Comparison of ENCODE assay signal across 2 cellular contexts in genomic region chr10:48523212-48523819, GRCh38.
TF ChIP-seq lines count a peak whose summit lies in the region.

No MANE protein-coding gene starts in this region.

TF ChIP-seq in HEK293, 187 proteins besides CTCF, POLR2A, EP300 and RAD21 (continued from another document):
- TF ChIP-seq ZBTB8A (tag by site-specific recombination; IDR thresholded peaks at IDR 0.05) (peak; percentile 66), SP2 (tag by site-specific recombination; IDR thresholded peaks at IDR 0.05) (peak; percentile 45), ZIC2 (tag by site-specific recombination; IDR thresholded peaks at IDR 0.05) (0 out of 2 replicates have a peak, but pooled peaks have one; percentile 16), ZNF335 (tag by site-specific recombination; conservative IDR thresholded peaks at IDR 0.05) (peak; percentile 80), ZBTB20 (tag by site-specific recombination; IDR thresholded peaks at IDR 0.05) (peak; percentile 98), KLF1 (tag by site-specific recombination; IDR thresholded peaks at IDR 0.05) (no peak), ZNF645 (tag by site-specific recombination; IDR thresholded peaks at IDR 0.05) (no peak), IKZF3 (tag by site-specific recombination; IDR thresholded peaks at IDR 0.05) (peak; percentile 60; the same call in 1 of the 2 replicates), SCRT2 (tag by site-specific recombination; IDR thresholded peaks at IDR 0.05) (peak; percentile 35; the same call in 1 of the 2 replicates), GLIS1 (tag by site-specific recombination; IDR thresholded peaks at IDR 0.05) (peak; percentile 92), ZNF555 (tag by site-specific recombination; conservative IDR thresholded peaks at IDR 0.05) (no peak), ZNF692 (tag by site-specific recombination; IDR thresholded peaks at IDR 0.05) (peak; percentile 60)
- TF ChIP-seq, protein P1, sequence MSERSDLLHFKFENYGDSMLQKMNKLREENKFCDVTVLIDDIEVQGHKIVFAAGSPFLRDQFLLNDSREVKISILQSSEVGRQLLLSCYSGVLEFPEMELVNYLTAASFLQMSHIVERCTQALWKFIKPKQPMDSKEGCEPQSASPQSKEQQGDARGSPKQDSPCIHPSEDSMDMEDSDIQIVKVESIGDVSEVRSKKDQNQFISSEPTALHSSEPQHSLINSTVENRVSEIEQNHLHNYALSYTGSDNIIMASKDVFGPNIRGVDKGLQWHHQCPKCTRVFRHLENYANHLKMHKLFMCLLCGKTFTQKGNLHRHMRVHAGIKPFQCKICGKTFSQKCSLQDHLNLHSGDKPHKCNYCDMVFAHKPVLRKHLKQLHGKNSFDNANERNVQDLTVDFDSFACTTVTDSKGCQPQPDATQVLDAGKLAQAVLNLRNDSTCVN (tag by site-specific recombination; optimal IDR thresholded peaks at IDR 0.05) = peak; percentile 51
- TF ChIP-seq, protein P2, sequence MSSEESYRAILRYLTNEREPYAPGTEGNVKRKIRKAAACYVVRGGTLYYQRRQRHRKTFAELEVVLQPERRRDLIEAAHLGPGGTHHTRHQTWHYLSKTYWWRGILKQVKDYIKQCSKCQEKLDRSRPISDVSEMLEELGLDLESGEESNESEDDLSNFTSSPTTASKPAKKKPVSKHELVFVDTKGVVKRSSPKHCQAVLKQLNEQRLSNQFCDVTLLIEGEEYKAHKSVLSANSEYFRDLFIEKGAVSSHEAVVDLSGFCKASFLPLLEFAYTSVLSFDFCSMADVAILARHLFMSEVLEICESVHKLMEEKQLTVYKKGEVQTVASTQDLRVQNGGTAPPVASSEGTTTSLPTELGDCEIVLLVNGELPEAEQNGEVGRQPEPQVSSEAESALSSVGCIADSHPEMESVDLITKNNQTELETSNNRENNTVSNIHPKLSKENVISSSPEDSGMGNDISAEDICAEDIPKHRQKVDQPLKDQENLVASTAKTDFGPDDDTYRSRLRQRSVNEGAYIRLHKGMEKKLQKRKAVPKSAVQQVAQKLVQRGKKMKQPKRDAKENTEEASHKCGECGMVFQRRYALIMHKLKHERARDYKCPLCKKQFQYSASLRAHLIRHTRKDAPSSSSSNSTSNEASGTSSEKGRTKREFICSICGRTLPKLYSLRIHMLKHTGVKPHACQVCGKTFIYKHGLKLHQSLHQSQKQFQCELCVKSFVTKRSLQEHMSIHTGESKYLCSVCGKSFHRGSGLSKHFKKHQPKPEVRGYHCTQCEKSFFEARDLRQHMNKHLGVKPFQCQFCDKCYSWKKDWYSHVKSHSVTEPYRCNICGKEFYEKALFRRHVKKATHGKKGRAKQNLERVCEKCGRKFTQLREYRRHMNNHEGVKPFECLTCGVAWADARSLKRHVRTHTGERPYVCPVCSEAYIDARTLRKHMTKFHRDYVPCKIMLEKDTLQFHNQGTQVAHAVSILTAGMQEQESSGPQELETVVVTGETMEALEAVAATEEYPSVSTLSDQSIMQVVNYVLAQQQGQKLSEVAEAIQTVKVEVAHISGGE (tag by site-specific recombination; conservative IDR thresholded peaks at IDR 0.05; ENCODE audit: low read depth) = 0 out of 2 replicates have a peak, but pooled peaks have one; percentile 25

TF ChIP-seq in K562, 482 proteins besides CTCF, POLR2A, EP300 and RAD21 (continued from another document):
- TF ChIP-seq, protein P3, sequence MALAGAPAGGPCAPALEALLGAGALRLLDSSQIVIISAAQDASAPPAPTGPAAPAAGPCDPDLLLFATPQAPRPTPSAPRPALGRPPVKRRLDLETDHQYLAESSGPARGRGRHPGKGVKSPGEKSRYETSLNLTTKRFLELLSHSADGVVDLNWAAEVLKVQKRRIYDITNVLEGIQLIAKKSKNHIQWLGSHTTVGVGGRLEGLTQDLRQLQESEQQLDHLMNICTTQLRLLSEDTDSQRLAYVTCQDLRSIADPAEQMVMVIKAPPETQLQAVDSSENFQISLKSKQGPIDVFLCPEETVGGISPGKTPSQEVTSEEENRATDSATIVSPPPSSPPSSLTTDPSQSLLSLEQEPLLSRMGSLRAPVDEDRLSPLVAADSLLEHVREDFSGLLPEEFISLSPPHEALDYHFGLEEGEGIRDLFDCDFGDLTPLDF (CRISPR knock-in tag; IDR thresholded peaks at IDR 0.05) = no peak
- TF ChIP-seq ZFX (CRISPR knock-in tag; IDR thresholded peaks at IDR 0.05) = peak; percentile 77
- 0 out of 2 replicates have a peak, but pooled peaks have one; percentile 49 for TF ChIP-seq ZBTB5 (IDR thresholded peaks at IDR 0.05)
- TF ChIP-seq, protein P4, sequence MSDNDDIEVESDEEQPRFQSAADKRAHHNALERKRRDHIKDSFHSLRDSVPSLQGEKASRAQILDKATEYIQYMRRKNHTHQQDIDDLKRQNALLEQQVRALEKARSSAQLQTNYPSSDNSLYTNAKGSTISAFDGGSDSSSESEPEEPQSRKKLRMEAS (CRISPR knock-in tag; IDR thresholded peaks at IDR 0.05) = peak; percentile 11; the same call in 1 of the 2 replicates
- TF ChIP-seq LARP7 (IDR thresholded peaks at IDR 0.05) = no peak
- TF ChIP-seq TEAD4 (IDR thresholded peaks at IDR 0.05; ENCODE audit: low read length) = 0 out of 2 replicates have a peak, but pooled peaks have one; percentile 11
- no peak; the same call in 1 of the 2 replicates for TF ChIP-seq TEAD4 (CRISPR knock-in tag; IDR thresholded peaks at IDR 0.05; ENCODE audit: borderline replicate concordance)
- peak; percentile 43; the same call in 1 of the 2 replicates for TF ChIP-seq ARID4B (CRISPR knock-in tag; IDR thresholded peaks at IDR 0.05)
- TF ChIP-seq ZEB2 (IDR thresholded peaks at IDR 0.05) = 0 out of 2 replicates have a peak, but pooled peaks have one; percentile 39
- 0 out of 2 replicates have a peak, but pooled peaks have one; percentile 34 for TF ChIP-seq MTA3 (IDR thresholded peaks at IDR 0.05; ENCODE audit: borderline replicate concordance)
- TF ChIP-seq, protein P5, sequence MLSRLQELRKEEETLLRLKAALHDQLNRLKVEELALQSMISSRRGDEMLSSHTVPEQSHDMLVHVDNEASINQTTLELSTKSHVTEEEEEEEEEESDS (CRISPR knock-in tag; IDR thresholded peaks at IDR 0.05) = no peak
- TF ChIP-seq, protein P6, sequence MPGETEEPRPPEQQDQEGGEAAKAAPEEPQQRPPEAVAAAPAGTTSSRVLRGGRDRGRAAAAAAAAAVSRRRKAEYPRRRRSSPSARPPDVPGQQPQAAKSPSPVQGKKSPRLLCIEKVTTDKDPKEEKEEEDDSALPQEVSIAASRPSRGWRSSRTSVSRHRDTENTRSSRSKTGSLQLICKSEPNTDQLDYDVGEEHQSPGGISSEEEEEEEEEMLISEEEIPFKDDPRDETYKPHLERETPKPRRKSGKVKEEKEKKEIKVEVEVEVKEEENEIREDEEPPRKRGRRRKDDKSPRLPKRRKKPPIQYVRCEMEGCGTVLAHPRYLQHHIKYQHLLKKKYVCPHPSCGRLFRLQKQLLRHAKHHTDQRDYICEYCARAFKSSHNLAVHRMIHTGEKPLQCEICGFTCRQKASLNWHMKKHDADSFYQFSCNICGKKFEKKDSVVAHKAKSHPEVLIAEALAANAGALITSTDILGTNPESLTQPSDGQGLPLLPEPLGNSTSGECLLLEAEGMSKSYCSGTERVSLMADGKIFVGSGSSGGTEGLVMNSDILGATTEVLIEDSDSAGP (CRISPR knock-in tag; IDR thresholded peaks at IDR 0.05) = 0 out of 2 replicates have a peak, but pooled peaks have one; percentile 43
- no peak for TF ChIP-seq MCM2 (IDR thresholded peaks at IDR 0.05; ENCODE audit: low read depth)
- TF ChIP-seq ZBTB7A (IDR thresholded peaks at IDR 0.05; ENCODE audit: borderline replicate concordance, control insufficient read depth, low read depth, low read length) = 0 out of 2 replicates have a peak, but pooled peaks have one; percentile 42
- TF ChIP-seq PHF20 (IDR thresholded peaks at IDR 0.05; ENCODE audit: partially characterized antibody) = peak; percentile 38
- TF ChIP-seq TEAD1 (CRISPR knock-in tag; IDR thresholded peaks at IDR 0.05) = peak in 1 of 2 experiments; percentile 64; a peak in 1 of 4 replicates
